ENCODE assay signal across 20 cellular contexts in genomic region chr11:33268945-33269567, GRCh38. TPM values are rescaled to one million over a fixed set of nuclear protein-coding genes. Genes with fewer than 3 reads are reported as not detected.
DNase-seq lines count a peak whose midpoint lies in the region; ATAC-seq, FAIRE-seq and TF ChIP-seq lines count a peak whose summit lies in the region.
"Had no signal": no experiment of that assay in that cellular context is flagged by ENCODE, and none has a peak within 500 bp of the region (broad histone marks: within the 10 kb centered on the region; RNA-seq: fewer than 3 reads in every experiment).

No MANE protein-coding gene starts in this region.

- H3K4me1 ChIP-seq in mucosa of descending colon (ENCODE audit: low read depth) = peaks cover 23% of the 10 kb centered on the region

- DNase-seq in EL (peak; percentile 39), NCI-H226 (peak; percentile 28), choroid plexus epithelial cell (ENCODE audit: low read depth) (peak; percentile 27), mucosa of descending colon (no peak), DMS79 treated with DMSO at 0.1 percent for 48 hours (lab: John Stamatoyannopoulos, UW) (no peak), D721Med (ENCODE audit: insufficient read length, low spot score) (no peak)
- DNase-seq in NK-92 treated with Interleukin-12 subunit alpha and Interleukin-12 subunit beta, amount 100 ng/mL, for 24 hours (lab: John Stamatoyannopoulos, UW) = no peak
- DNase-seq: activated gamma-delta T cell; DMS79; mesendoderm; NCI-H510A treated with DMSO at 0.1 percent for 48 hours; occipital lobe; spleen; stimulated activated naive CD8-positive, alpha-beta T cell treated with anti-CD3 and anti-CD28 coated beads, Interleukin-15, amount 100 ng/mL, for 72 hours; SW 1271; uterus; WERI-Rb-1 had no signal

- FAIRE-seq in D721Med (lab: Jason Lieb, UNC) = no peak
- FAIRE-seq: H54 had no signal

- ATAC-seq in mucosa of descending colon (peak; percentile 8), HG03139 (IDR thresholded peaks at IDR 0.05; ENCODE audit: unreplicated experiment) (no peak)
- ATAC-seq: stimulated activated naive CD8-positive, alpha-beta T cell treated with anti-CD3 and anti-CD28 coated beads, Interleukin-15, amount 100 ng/mL, for 72 hours had no signal

- H3K9me3 ChIP-seq in mucosa of descending colon = no peaks in the 10 kb centered on the region
- H3K9me3 ChIP-seq: spleen, uterus had no signal

- intact Hi-C loops in mucosa of descending colon (cut with DNase I, micrococcal nuclease) = loop anchor here in 1 of 2 donors (10.0 kb wide), 1 partner anchor 56 kb away; no protein-coding TSS in a partner anchor

- H3K4me3 ChIP-seq in choroid plexus epithelial cell (ENCODE audit: low read depth, low read length) (no peak overlapping the region), mucosa of descending colon (no peak overlapping the region)
- H3K4me3 ChIP-seq: BLaER1, spleen, uterus had no signal

- no peak for TF ChIP-seq CTCF in choroid plexus epithelial cell (conservative IDR thresholded peaks at IDR 0.05; ENCODE audit: low read depth, low read length)
- no peak for TF ChIP-seq CTCF in mucosa of descending colon (IDR thresholded peaks at IDR 0.05)
- TF ChIP-seq CTCF in D721Med (IDR thresholded peaks at IDR 0.05; ENCODE audit: insufficient read depth, missing control alignments) = no peak

- H3K36me3 ChIP-seq in mucosa of descending colon (ENCODE audit: low read depth) = no peaks in the 10 kb centered on the region
- H3K36me3 ChIP-seq: spleen, uterus, WERI-Rb-1 had no signal

RNA-seq across cellular contexts. Expression of gene HIPK3, which starts 11.9 kb away (rescaled TPM):
- total RNA-seq in mucosa of descending colon = 100 to 1,000 TPM in 1 of 3 donors, 10 to 100 TPM in 2; 67.0 to 254 (median 69.7) TPM

Comparison
In these comparisons a context has a peak if more than half of its experiments do, and no peak if none do; other contexts are left out.
1. DNase-seq: peak in EL (single experiment), NCI-H226 (single experiment) and choroid plexus epithelial cell (single experiment); none in mucosa of descending colon (0 of 3), DMS79 treated with DMSO at 0.1 percent for 48 hours (single experiment), D721Med (single experiment) and NK-92 treated with Interleukin-12 subunit alpha and Interleukin-12 subunit beta, amount 100 ng/mL, for 24 hours (single experiment).